8 cellular contexts compared by ENCODE assay signal in genomic region chr1:232630894-232631195, GRCh38. TPM values are rescaled to one million over a fixed set of nuclear protein-coding genes. Genes with fewer than 3 reads are reported as not detected.
A peak's percentile ranks its signal among the peaks of the same experiment; 100 is the strongest.
DNase-seq lines count a peak whose midpoint lies in the region; ATAC-seq and TF ChIP-seq lines count a peak whose summit lies in the region.

No MANE protein-coding gene starts in this region.

- no peak overlapping the region for H3K56ac ChIP-seq in H9 (ENCODE audit: insufficient read length, low read depth, low read length)

- peaks cover 36 to 38% of the 10 kb centered on the region in 2 experiments for H3K4me1 Mint-ChIP-seq in H9

- no peak overlapping the region for H3K27ac Mint-ChIP-seq in H9

- H4K8ac ChIP-seq in H9 (replicated peaks; ENCODE audit: insufficient read length, low read depth, low read length) = no peak overlapping the region

- no peak overlapping the region for H2BK20ac ChIP-seq in H9 (ENCODE audit: low read depth, low read length, poor library complexity, severe bottlenecking)

- H3K79me1 ChIP-seq in H9 (ENCODE audit: insufficient read depth, low read depth, low read length, poor library complexity, severe bottlenecking) = no peaks in the 10 kb centered on the region

- H3K4me1 ChIP-seq in H9 (ENCODE audit: insufficient read depth, low read length) = peaks cover 2% of the 10 kb centered on the region; the same call in 1 of the 2 replicates
- peaks cover 0 to 38% (median 5%) of the 10 kb centered on the region in 3 donors for H3K4me1 ChIP-seq in gastroesophageal sphincter
- peaks cover 17% of the 10 kb centered on the region for H3K4me1 ChIP-seq in skeletal muscle satellite cell (ENCODE audit: control insufficient read depth, insufficient read depth, low read length)

- H3K27me3 ChIP-seq in H9 (ENCODE audit: insufficient read depth, low read length) (peaks cover 13% of the 10 kb centered on the region; the same call in 1 of the 2 replicates), WERI-Rb-1 (ENCODE audit: insufficient read depth, low read depth, severe bottlenecking) (peaks cover 18% of the 10 kb centered on the region), gastroesophageal sphincter (no peaks in the 10 kb centered on the region), skeletal muscle satellite cell (ENCODE audit: control insufficient read depth, insufficient read depth, low read length) (no peaks in the 10 kb centered on the region)

- TF ChIP-seq CTCF in H9 (conservative IDR thresholded peaks at IDR 0.05) (no peak), WERI-Rb-1 (IDR thresholded peaks at IDR 0.05; ENCODE audit: low read depth, low read length) (no peak), gastroesophageal sphincter (IDR thresholded peaks at IDR 0.05) (no peak)

- no peaks in the 10 kb centered on the region for H3K79me2 ChIP-seq in H9 (ENCODE audit: insufficient read depth, low read length)

- H3K27ac ChIP-seq in H9 (ENCODE audit: insufficient read length, low read depth, low read length) = no peak overlapping the region
- no peak overlapping the region for H3K27ac ChIP-seq in WERI-Rb-1
- H3K27ac ChIP-seq in gastroesophageal sphincter = peak overlapping the region; percentile 72 to 98 (median 95)

- H3K4me3 Mint-ChIP-seq in H9 = peak overlapping the region; percentile 72 to 84

- DNase-seq in H9 (no peak), WERI-Rb-1 (no peak), epidermal melanocyte (ENCODE audit: insufficient read length, low spot score) (no peak), SK-N-DZ (ENCODE audit: low spot score) (no peak)
- DNase-seq in stimulated activated CD4-positive, alpha-beta T cell treated with anti-CD3 and anti-CD28 coated beads, Interleukin-4, amount 100 ng/mL, for 1 hour = no peak

- no peak overlapping the region for H3T11ph ChIP-seq in H9 (ENCODE audit: low read length)

- no peak overlapping the region for H2BK15ac ChIP-seq in H9 (ENCODE audit: low read depth, low read length)

- H3K9me3 Mint-ChIP-seq in H9 = no peaks in the 10 kb centered on the region

- ATAC-seq in gastroesophageal sphincter (no peak), HG02870 (IDR thresholded peaks at IDR 0.05; ENCODE audit: unreplicated experiment) (no peak)

- no peak overlapping the region for H3K18ac ChIP-seq in H9 (ENCODE audit: insufficient read length, low read depth, low read length)

- H3K9ac ChIP-seq in H9 (ENCODE audit: extremely low read depth, insufficient read length, low read length) (no peak overlapping the region), skeletal muscle satellite cell (ENCODE audit: low read depth, low read length) (peak overlapping the region; percentile 77)

- H2BK5ac ChIP-seq in H9 (ENCODE audit: insufficient read length, low read length) = no peak overlapping the region

- H3K4ac ChIP-seq in H9 (ENCODE audit: low read depth, low read length) = no peak overlapping the region

- no peak overlapping the region for H2BK120ac ChIP-seq in H9 (ENCODE audit: low read depth, low read length, poor library complexity, severe bottlenecking)

- no peak for TF ChIP-seq POLR2A in gastroesophageal sphincter (IDR thresholded peaks at IDR 0.05)

- H3K14ac ChIP-seq in H9 (ENCODE audit: insufficient read depth, low read length) = no peak overlapping the region

- H3K27me3 Mint-ChIP-seq in H9 (ENCODE audit: low read depth) = peaks cover 49% of the 10 kb centered on the region

- H3K9me3 ChIP-seq in H9 (ENCODE audit: control insufficient read depth, low read depth, low read length) = no peaks in the 10 kb centered on the region
- no peaks in the 10 kb centered on the region for H3K9me3 ChIP-seq in WERI-Rb-1 (ENCODE audit: severe bottlenecking)
- no peaks in the 10 kb centered on the region for H3K9me3 ChIP-seq in gastroesophageal sphincter
- H3K9me3 ChIP-seq in skeletal muscle satellite cell (replicated peaks; ENCODE audit: low read length) = no peaks in the 10 kb centered on the region

- no peak overlapping the region for H4K91ac ChIP-seq in H9 (ENCODE audit: insufficient read length, low read depth, low read length)

- TF ChIP-seq EP300 in gastroesophageal sphincter (IDR thresholded peaks at IDR 0.05) = no peak

- WGBS in H9 (ENCODE audit: extremely low coverage, insufficient read length, low lambda C conversion rate) = no CpG with 5 or more reads among the region's 8 CpGs
- WGBS in gastroesophageal sphincter (ENCODE audit: low coverage in 1 of 2), 2 donors = 0 to 2% methylated on average over 8 of the region's 8 CpGs

- H3K4me2 ChIP-seq in H9 (ENCODE audit: insufficient read depth, insufficient read length, low read length) = peak overlapping the region; percentile 29
- H3K4me2 ChIP-seq in skeletal muscle satellite cell (ENCODE audit: low read length) = peak overlapping the region; percentile 99

- H4K5ac ChIP-seq in H9 (ENCODE audit: insufficient read length, low read depth, low read length) = no peak overlapping the region

- H2AFZ ChIP-seq in H9 (ENCODE audit: low read length) = no peak overlapping the region

- H2BK12ac ChIP-seq in H9 (ENCODE audit: insufficient read length, low read depth, low read length) = no peak overlapping the region

- no peaks in the 10 kb centered on the region; a peak in 1 of 7 replicates for H3K36me3 Mint-ChIP-seq in H9 (ENCODE audit: insufficient read depth in 1 of 3, low read depth in 3 of 3)

- H2AK5ac ChIP-seq in H9 (ENCODE audit: insufficient read length, low read length) = no peak overlapping the region

- no peak overlapping the region for H3K23ac ChIP-seq in H9 (ENCODE audit: insufficient read length, low read depth, low read length)

- H4K20me1 ChIP-seq in H9 (ENCODE audit: control insufficient read depth, insufficient read depth, insufficient read length) = no peaks in the 10 kb centered on the region

- H3K36me3 ChIP-seq in WERI-Rb-1 = no peaks in the 10 kb centered on the region
- no peaks in the 10 kb centered on the region for H3K36me3 ChIP-seq in gastroesophageal sphincter
- no peaks in the 10 kb centered on the region for H3K36me3 ChIP-seq in skeletal muscle satellite cell (ENCODE audit: insufficient read depth, low read length)

- H3K4me3 ChIP-seq in WERI-Rb-1 (ENCODE audit: low read depth, low read length) = peak overlapping the region; percentile 76
- peak overlapping the region; percentile 62 to 96 for H3K4me3 ChIP-seq in gastroesophageal sphincter
- peak overlapping the region; percentile 84 for H3K4me3 ChIP-seq in skeletal muscle satellite cell (ENCODE audit: low read length)

- peaks cover 3% of the 10 kb centered on the region for H3K23me2 ChIP-seq in H9 (ENCODE audit: insufficient read length, low read depth, low read length, poor library complexity, severe bottlenecking)

RNA-seq across cellular contexts. Expression of gene SIPA1L2, which starts 0.9 kb away (rescaled TPM):
- total RNA-seq in H9 (2021) (5.2 and 5.6 TPM in 2 replicates), gastroesophageal sphincter (10 to 100 TPM; 29.5 to 65.2 (median 32.6) TPM)
- 0.25 and 0.44 TPM in 2 replicates for total RNA-seq in skeletal muscle satellite cell (2012; rRNA removed)
- polyA plus RNA-seq in SK-N-DZ (2014; cell fraction: cytosol; rRNA removed) = 10.6 and 12.1 TPM in 2 replicates
- 12.2 and 15.1 TPM in 2 replicates for polyA plus RNA-seq in SK-N-DZ (2014; cell fraction: nucleus; rRNA removed)

Comparison
In these comparisons a context has a peak if more than half of its experiments do, and no peak if none do; other contexts are left out.
1. H3K27ac ChIP-seq: peak in gastroesophageal sphincter (4 of 4); none in H9 (single experiment) and WERI-Rb-1 (single experiment).
2. Peak in every context shown above with its lines, with median percentiles within 50 percentile points of each other: H3K4me3 ChIP-seq.